Comparison of ENCODE assay signal across 22 cellular contexts in the genomic region with DNA sequence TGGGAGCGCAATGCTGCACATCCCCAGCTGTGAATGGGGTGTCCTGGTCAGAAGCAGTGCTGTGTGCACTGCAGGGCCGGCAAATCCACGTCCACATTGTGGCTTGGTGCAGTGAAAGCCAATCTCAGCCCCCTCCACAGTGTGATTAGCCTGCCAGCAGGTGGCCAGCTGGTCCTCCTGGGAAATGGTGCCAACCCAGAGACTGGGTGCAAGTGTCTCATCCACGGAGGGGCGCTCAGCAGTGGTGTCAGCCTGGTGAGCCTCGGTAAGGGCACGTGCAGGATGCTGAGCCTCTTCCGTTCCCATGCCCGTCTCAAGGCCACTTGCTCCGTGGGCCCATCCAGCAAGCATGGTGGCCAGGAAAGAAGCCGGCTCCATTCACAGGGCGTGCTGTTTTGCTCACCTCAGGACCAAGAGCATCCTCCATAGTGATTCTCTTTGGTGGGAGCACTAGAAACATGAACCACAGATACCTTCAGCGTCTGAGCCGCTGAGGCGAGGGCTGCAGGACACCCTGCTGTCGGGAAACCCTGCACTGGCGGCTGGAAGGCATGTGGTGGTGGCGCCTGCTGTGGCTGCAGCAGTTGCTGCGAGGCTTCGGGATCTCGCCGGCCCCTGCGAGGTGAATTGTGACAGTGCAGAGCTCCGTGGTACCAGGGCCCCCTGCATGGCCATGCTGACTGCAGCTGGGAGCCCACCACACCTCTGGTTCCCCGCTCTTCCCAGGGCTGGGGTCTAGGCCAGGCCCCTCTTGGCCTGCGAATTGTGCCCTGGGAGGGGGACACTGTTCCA. TPM values are rescaled to one million over a fixed set of nuclear protein-coding genes. Genes with fewer than 3 reads are reported as not detected.
DNase-seq lines count a peak whose midpoint lies in the region; ATAC-seq, FAIRE-seq and TF ChIP-seq lines count a peak whose summit lies in the region.
"Had no signal": no experiment of that assay in that cellular context is flagged by ENCODE, and none has a peak within 500 bp of the region (broad histone marks: within the 10 kb centered on the region; RNA-seq: fewer than 3 reads in every experiment).

No MANE protein-coding gene starts in this region.

- POLR2A ChIA-PET in IMR-90 (lab: Charles Lee; ENCODE audit: unreplicated experiment), result no interaction called here
- POLR2A ChIA-PET in H1 (lab: Charles Lee; ENCODE audit: partially characterized antibody), result no interaction called here

- H3K9ac ChIP-seq in IMR-90 (ENCODE audit: low read depth, low read length) (no peak overlapping the region), H1 (replicated peaks in 1 of 4; ENCODE audit: extremely low read depth in 1 of 4, low read depth in 3 of 4, low read length in 3 of 4) (no peak overlapping the region)

- H2AFZ ChIP-seq in IMR-90 (replicated peaks; ENCODE audit: low read length, poor library complexity), result peak overlapping the region; percentile 61
- H2AFZ ChIP-seq in H1 (ENCODE audit: low read length), result 0 out of 2 replicates have a peak overlapping the region, but pooled peaks have one; percentile 51
- no peak overlapping the region for H2AFZ ChIP-seq in osteoblast (ENCODE audit: low read length)
- H2AFZ ChIP-seq: GM23338 had no signal

- TF ChIP-seq EP300 in H1 (IDR thresholded peaks at IDR 0.05; ENCODE audit: borderline replicate concordance in 1 of 2, low read depth in 2 of 2, low read length in 2 of 2), result no peak

- H3K14ac ChIP-seq in IMR-90 (replicated peaks; ENCODE audit: low read depth, low read length) (no peak overlapping the region), H1 (ENCODE audit: insufficient read length) (no peak overlapping the region)

- H3K9me1 ChIP-seq in IMR-90 (ENCODE audit: insufficient read depth, low read length), result peaks cover 2% of the 10 kb centered on the region; the same call in 1 of the 2 replicates

- H4K91ac ChIP-seq in IMR-90 (ENCODE audit: insufficient read depth, low read depth, low read length), result no peak overlapping the region
- no peak overlapping the region for H4K91ac ChIP-seq in H1 (replicated peaks; ENCODE audit: insufficient read length, low read length)

- no peak overlapping the region for H4K8ac ChIP-seq in IMR-90 (ENCODE audit: low read depth in 2 of 2, low read length in 2 of 2)
- peak overlapping the region; percentile 77; the same call in 1 of the 2 replicates for H4K8ac ChIP-seq in H1 (ENCODE audit: extremely low read depth, insufficient read depth, low read length)

- H3K79me1 ChIP-seq in IMR-90 (ENCODE audit: low read depth in 1 of 2, low read length in 2 of 2) (peaks cover 13 to 21% of the 10 kb centered on the region in 2 experiments; a peak in 3 of 4 replicates), H1 (ENCODE audit: low read depth, low read length) (peaks cover 2% of the 10 kb centered on the region; the same call in 1 of the 2 replicates)

- no peak overlapping the region for H2BK5ac ChIP-seq in IMR-90 (ENCODE audit: low read depth, low read length, poor library complexity, severe bottlenecking)
- no peak overlapping the region for H2BK5ac ChIP-seq in H1 (ENCODE audit: low read depth, low read length)

- no peak overlapping the region for H3K4me2 ChIP-seq in IMR-90 (ENCODE audit: low read depth, low read length)
- H3K4me2 ChIP-seq in H1 (ENCODE audit: insufficient read depth in 1 of 2, low read depth in 2 of 2, low read length in 2 of 2), result no peak overlapping the region
- no peak overlapping the region for H3K4me2 ChIP-seq in osteoblast (ENCODE audit: insufficient read depth, low read length)
- H3K4me2 ChIP-seq: GM23338 had no signal

- CTCF ChIA-PET in IMR-90 (lab: Yijun Ruan, JAX) (no interaction called here), H1 (lab: Charles Lee; ENCODE audit: partially characterized antibody) (interaction anchor here (0.6 to 1.3 kb wide), 2 partner anchors 10 to 12 kb away, joined by 3 to 4 read pairs; no protein-coding TSS in a partner anchor)

- H3K27ac ChIP-seq in IMR-90 (ENCODE audit: insufficient read depth, low read length) (no peak overlapping the region), H1 (ENCODE audit: low read depth, low read length) (no peak overlapping the region), osteoblast (ENCODE audit: low read depth, low read length) (no peak overlapping the region)
- H3K27ac ChIP-seq: C4-2B, Peyer's patch had no signal

- H2BK120ac ChIP-seq in IMR-90 (ENCODE audit: low read depth, low read length) (no peak overlapping the region), H1 (replicated peaks; ENCODE audit: low read depth, low read length) (no peak overlapping the region)

- H3K9me3 ChIP-seq in IMR-90 (ENCODE audit: control insufficient read depth, insufficient read depth, low read length) (peaks cover 9% of the 10 kb centered on the region), H1 (ENCODE audit: insufficient read depth in 2 of 2, low read depth in 1 of 2, low read length in 1 of 2) (no peaks in the 10 kb centered on the region), osteoblast (ENCODE audit: low read depth, low read length) (no peaks in the 10 kb centered on the region)
- H3K9me3 ChIP-seq: Peyer's patch had no signal

- no peaks in the 10 kb centered on the region for H3K27me3 ChIP-seq in IMR-90 (ENCODE audit: control insufficient read depth, insufficient read depth, low read length)
- peaks cover 0 to 3% (median 0%) of the 10 kb centered on the region in 4 experiments; a peak in 1 of 7 replicates for H3K27me3 ChIP-seq in H1 (replicated peaks in 1 of 4; ENCODE audit: control insufficient read depth in 3 of 4, extremely low read depth in 1 of 4, insufficient read depth in 3 of 4, low read length in 3 of 4)
- no peaks in the 10 kb centered on the region for H3K27me3 ChIP-seq in osteoblast (ENCODE audit: insufficient read depth, low read length)
- H3K27me3 ChIP-seq: Peyer's patch had no signal

- no peak overlapping the region for H2AK9ac ChIP-seq in IMR-90 (replicated peaks; ENCODE audit: low read depth, low read length, poor library complexity)

- no peak overlapping the region for H2BK12ac ChIP-seq in H1 (ENCODE audit: low read depth, low read length)

- 85% methylated on average over 15 of the region's 26 CpGs; no CpG with 5 or more reads in 1 of the 2 experiments for WGBS in IMR-90 (ENCODE audit: extremely low coverage in 2 of 2, insufficient read length in 1 of 2), 2 experiments
- 88% methylated on average over 26 of the region's 26 CpGs; no CpG with 5 or more reads in 1 of the 2 experiments for WGBS in H1 (ENCODE audit: extremely low coverage in 1 of 2, insufficient coverage in 1 of 2, insufficient read length in 1 of 2, insufficient replicate concordance in 2 of 2, low coverage in 1 of 2, low lambda C conversion rate in 2 of 2, missing lambda C conversion rate in 1 of 2), 2 experiments

- H3K56ac ChIP-seq in IMR-90 (ENCODE audit: extremely low read depth, insufficient read depth, low read length) (no peak overlapping the region), H1 (replicated peaks; ENCODE audit: insufficient read length, low read depth, low read length) (no peak overlapping the region)

- H3K79me2 ChIP-seq in H1 (ENCODE audit: control insufficient read depth in 1 of 2, insufficient read depth in 2 of 2, low read length in 2 of 2), result 0 out of 4 replicates have a peak, but pooled peaks cover 0 to 5% of the 10 kb centered on the region in 2 experiments
- peaks cover 17% of the 10 kb centered on the region for H3K79me2 ChIP-seq in osteoblast (ENCODE audit: insufficient read depth, low read length)

- H2BK20ac ChIP-seq in IMR-90 (ENCODE audit: low read depth, low read length), result no peak overlapping the region
- no peak overlapping the region; the same call in 1 of the 2 replicates for H2BK20ac ChIP-seq in H1 (ENCODE audit: low read length)

- H3K18ac ChIP-seq in IMR-90 (ENCODE audit: low read depth, low read length) (no peak overlapping the region), H1 (ENCODE audit: extremely low read depth, low read length) (no peak overlapping the region)

- ATAC-seq in IMR-90 (ENCODE audit: low read depth), result no peak
- ATAC-seq: GM23338, T-cell had no signal

- TF ChIP-seq RAD21 in IMR-90 (IDR thresholded peaks at IDR 0.05; ENCODE audit: low read length) (no peak), H1 (IDR thresholded peaks at IDR 0.05 in 1 of 2, conservative IDR thresholded peaks at IDR 0.05 in 1 of 2; ENCODE audit: low read depth in 2 of 2, low read length in 2 of 2) (no peak)

- no peak for FAIRE-seq in H1 (lab: Jason Lieb, UNC)
- FAIRE-seq: GM12892 had no signal

- H3K23ac ChIP-seq in IMR-90 (ENCODE audit: low read depth, low read length) (no peak overlapping the region), H1 (ENCODE audit: insufficient read length) (no peak overlapping the region)

- no peak for TF ChIP-seq CTCF in IMR-90 (conservative IDR thresholded peaks at IDR 0.05; ENCODE audit: low read depth, low read length)
- TF ChIP-seq CTCF in H1 (IDR thresholded peaks at IDR 0.05; ENCODE audit: control extremely low read depth in 1 of 3, insufficient read depth in 1 of 3, low read depth in 1 of 3, low read length in 3 of 3), result no peak
- TF ChIP-seq CTCF in osteoblast (IDR thresholded peaks at IDR 0.05; ENCODE audit: extremely low read depth, low read depth, low read length), result no peak

- no peak overlapping the region for H3K4me3 ChIP-seq in IMR-90 (ENCODE audit: insufficient read depth, low read depth, low read length)
- H3K4me3 ChIP-seq in H1 (ENCODE audit: extremely low read depth in 1 of 4, insufficient read depth in 2 of 4, low read depth in 3 of 4, low read length in 4 of 4), result no peak overlapping the region
- H3K4me3 ChIP-seq in osteoblast (ENCODE audit: insufficient read depth, low read length), result no peak overlapping the region
- H3K4me3 ChIP-seq: GM23338, Peyer's patch had no signal

- H3K23me2 ChIP-seq in H1 (ENCODE audit: low read depth, low read length), result peaks cover 8% of the 10 kb centered on the region

- no TSS peak for BruUV-seq in IMR-90 (replicated peaks; lab: Mats Ljungman, UMichigan)

- no peaks in the 10 kb centered on the region for H4K20me1 ChIP-seq in IMR-90 (ENCODE audit: insufficient read depth, low read length)
- H4K20me1 ChIP-seq in H1 (replicated peaks in 1 of 2; ENCODE audit: control insufficient read depth in 1 of 2, insufficient read depth in 2 of 2, low read length in 2 of 2), result no peaks in the 10 kb centered on the region
- H4K20me1 ChIP-seq in osteoblast (ENCODE audit: insufficient read depth, low read length), result no peaks in the 10 kb centered on the region

- H4K5ac ChIP-seq in IMR-90 (ENCODE audit: low read depth, low read length) (no peak overlapping the region), H1 (ENCODE audit: insufficient read length, low read depth, low read length) (no peak overlapping the region)

- H2AK5ac ChIP-seq in IMR-90 (ENCODE audit: low read depth, low read length) (no peak overlapping the region), H1 (ENCODE audit: low read depth, low read length) (no peak overlapping the region; the same call in 1 of the 2 replicates)

- DNase-seq in NCI-H82 (lab: John Stamatoyannopoulos, UW) (peak; percentile 19), NCI-H82 treated with DMSO at 0.1 percent for 48 hours (lab: John Stamatoyannopoulos, UW; ENCODE audit: unreplicated experiment) (no peak), IMR-90 (no peak), H1 (ENCODE audit: low read depth in 1 of 2, low spot score in 2 of 2) (no peak), DMS 273 treated with DMSO at 0.1 percent for 48 hours (lab: John Stamatoyannopoulos, UW) (no peak), cerebellar nuclear complex (lab: John Stamatoyannopoulos, UW) (no peak), T-helper 9 cell (no peak), osteoblast (ENCODE audit: insufficient read length, low spot score, missing footprints) (no peak)
- DNase-seq: DMS79 treated with DMSO at 0.1 percent for 48 hours, KBM-7, MM.1S, NCI-H1048, NCI-H1417 treated with DMSO at 0.1 percent for 48 hours, NCI-H187 treated with DMSO at 0.1 percent for 48 hours, NCI-H2227 treated with DMSO at 0.1 percent for 48 hours, NCI-H510A, NCI-H748 treated with DMSO at 0.1 percent for 48 hours, Peyer's patch, T-cell had no signal

- intact Hi-C loops in IMR-90 (cut with micrococcal nuclease), result loop anchor here (5.0 kb wide), 1 partner anchor 123 kb away; no protein-coding TSS in a partner anchor

- dilution Hi-C loops in IMR-90 (cut with HindIII; ENCODE audit: low sequenced_read_pairs, unreplicated experiment), result no loop called here

- TF ChIP-seq POLR2A in IMR-90 (IDR thresholded peaks at IDR 0.05; ENCODE audit: low read depth, low read length) (no peak), H1 (IDR thresholded peaks at IDR 0.05; ENCODE audit: control extremely low read depth in 1 of 2, low read depth in 2 of 2, low read length in 2 of 2) (no peak)

- in situ Hi-C loops in IMR-90 (cut with MboI; ENCODE audit: low sequenced_read_pairs), result no loop called here

- no peaks in the 10 kb centered on the region for H3K36me3 ChIP-seq in IMR-90 (ENCODE audit: control insufficient read depth, insufficient read depth, low read length)
- no peaks in the 10 kb centered on the region for H3K36me3 ChIP-seq in H1 (ENCODE audit: control insufficient read depth in 2 of 4, insufficient read depth in 4 of 4, low read length in 3 of 4)
- H3K36me3 ChIP-seq in osteoblast (ENCODE audit: insufficient read depth, low read length), result no peaks in the 10 kb centered on the region
- H3K36me3 ChIP-seq: Peyer's patch had no signal

- H2BK15ac ChIP-seq in IMR-90 (ENCODE audit: low read depth, low read length) (no peak overlapping the region), H1 (ENCODE audit: low read length) (no peak overlapping the region)

- H3K4ac ChIP-seq in IMR-90 (ENCODE audit: low read depth, low read length), result no peak overlapping the region
- H3K4ac ChIP-seq in H1 (replicated peaks; ENCODE audit: insufficient read length, low read depth, low read length), result no peak overlapping the region

- H3K4me1 ChIP-seq in IMR-90 (ENCODE audit: control insufficient read depth, insufficient read depth, low read length) (peaks cover 3% of the 10 kb centered on the region; the same call in 1 of the 2 replicates), H1 (replicated peaks in 1 of 4; ENCODE audit: control insufficient read depth in 3 of 4, insufficient read depth in 4 of 4, low read length in 3 of 4) (peaks cover 0 to 6% (median 3%) of the 10 kb centered on the region in 4 experiments; a peak in 3 of 7 replicates), osteoblast (ENCODE audit: insufficient read depth, low read length) (peaks cover 6% of the 10 kb centered on the region)

RNA-seq across cellular contexts. Expression of a gene that starts 2.0 kb away (rescaled TPM):
- total RNA-seq in IMR-90 (2012; rRNA removed) (32.5 and 37.6 TPM in 2 replicates), osteoblast (162 and 171 TPM in 2 replicates)
- polyA plus RNA-seq in IMR-90 (2012; rRNA removed) (25.5 and 26.5 TPM in 2 replicates), H1 (2011; rRNA removed) (16.3 and 17.3 TPM in 2 replicates)
- 17.3 and 24.6 TPM in 2 replicates for polyA plus RNA-seq in IMR-90 (2012; cell fraction: cytosol; rRNA removed)
- polyA plus RNA-seq in IMR-90 (2012; cell fraction: nucleus; rRNA removed; ENCODE audit: low replicate concordance), result 9.0 and 16.0 TPM in 2 replicates
- total RNA-seq in H1 (2021; fragmentation: NEBNext Ultra II Directional; extraction: Animal tissue kit (Norgen Biotek cat#: 25700)), result 25.0 and 25.4 TPM in 2 replicates
- polyA plus RNA-seq in H1 (2011; cell fraction: cytosol; rRNA removed), result 28.1 TPM
- 18.4 TPM for polyA plus RNA-seq in H1 (2011; cell fraction: nucleus; rRNA removed)
- 23.3 to 29.6 TPM (median 27.3 TPM) in 4 replicates for polyA plus RNA-seq in H1 (2012, experiment 1 of 2)
- polyA plus RNA-seq in H1 (2012, experiment 2 of 2), result 8.5 TPM
- 26.2 TPM for polyA plus RNA-seq in H1 (2013, experiment 1 of 2)
- 27.2 TPM for polyA plus RNA-seq in H1 (2013, experiment 2 of 2)
- 26.2 and 27.1 TPM in 2 replicates for polyA minus RNA-seq in H1 (2011; rRNA and poly(A)+ RNA removed)
- polyA minus RNA-seq in H1 (2011; cell fraction: cytosol; rRNA and poly(A)+ RNA removed), result 21.1 TPM
- polyA minus RNA-seq in H1 (2011; cell fraction: nucleus; rRNA and poly(A)+ RNA removed), result 60.0 TPM

RNA-seq across cellular contexts. Expression of a gene that starts 57.0 kb away (rescaled TPM):
- total RNA-seq in IMR-90 (2012; rRNA removed), result 13.3 and 22.8 TPM in 2 replicates
- 13.7 and 15.7 TPM in 2 replicates for polyA plus RNA-seq in IMR-90 (2012; rRNA removed)
- 5.1 and 6.2 TPM in 2 replicates for polyA plus RNA-seq in IMR-90 (2012; cell fraction: cytosol; rRNA removed)
- 4.6 and 8.7 TPM in 2 replicates for polyA plus RNA-seq in IMR-90 (2012; cell fraction: nucleus; rRNA removed; ENCODE audit: low replicate concordance)
- 20.5 and 22.0 TPM in 2 replicates for total RNA-seq in H1 (2021; fragmentation: NEBNext Ultra II Directional; extraction: Animal tissue kit (Norgen Biotek cat#: 25700))
- polyA plus RNA-seq in H1 (2011; rRNA removed), result 6.9 and 10.4 TPM in 2 replicates
- 14.1 TPM for polyA plus RNA-seq in H1 (2011; cell fraction: cytosol; rRNA removed)
- 7.5 TPM for polyA plus RNA-seq in H1 (2011; cell fraction: nucleus; rRNA removed)
- 11.9 to 20.8 TPM (median 14.0 TPM) in 4 replicates for polyA plus RNA-seq in H1 (2012, experiment 1 of 2)
- 2.5 TPM for polyA plus RNA-seq in H1 (2012, experiment 2 of 2)
- polyA plus RNA-seq in H1 (2013, experiment 1 of 2), result 16.2 TPM
- polyA plus RNA-seq in H1 (2013, experiment 2 of 2), result 16.4 TPM
- 6.2 and 7.3 TPM in 2 replicates for polyA minus RNA-seq in H1 (2011; rRNA and poly(A)+ RNA removed)
- polyA minus RNA-seq in H1 (2011; cell fraction: cytosol; rRNA and poly(A)+ RNA removed), result 6.2 TPM
- polyA minus RNA-seq in H1 (2011; cell fraction: nucleus; rRNA and poly(A)+ RNA removed), result 9.0 TPM
- total RNA-seq in osteoblast, result 18.3 and 19.5 TPM in 2 replicates

RNA-seq across cellular contexts. Expression of a gene that starts 57.2 kb away (rescaled TPM):
- total RNA-seq in IMR-90 (2012; rRNA removed) (25.5 and 32.8 TPM in 2 replicates), osteoblast (21.2 and 25.7 TPM in 2 replicates)
- polyA plus RNA-seq in IMR-90 (2012; rRNA removed) (14.6 and 15.4 TPM in 2 replicates), H1 (2011; rRNA removed) (3.5 and 5.3 TPM in 2 replicates)
- 5.6 and 7.6 TPM in 2 replicates for polyA plus RNA-seq in IMR-90 (2012; cell fraction: cytosol; rRNA removed)
- 8.0 and 21.3 TPM in 2 replicates for polyA plus RNA-seq in IMR-90 (2012; cell fraction: nucleus; rRNA removed; ENCODE audit: low replicate concordance)
- total RNA-seq in H1 (2021; fragmentation: NEBNext Ultra II Directional; extraction: Animal tissue kit (Norgen Biotek cat#: 25700)), result 21.3 TPM in 2 replicates
- polyA plus RNA-seq in H1 (2011; cell fraction: cytosol; rRNA removed), result 6.3 TPM
- polyA plus RNA-seq in H1 (2011; cell fraction: nucleus; rRNA removed), result 5.5 TPM
- 7.6 to 12.5 TPM (median 10.6 TPM) in 4 replicates for polyA plus RNA-seq in H1 (2012, experiment 1 of 2)
- 0.63 TPM for polyA plus RNA-seq in H1 (2012, experiment 2 of 2)
- 9.6 TPM for polyA plus RNA-seq in H1 (2013, experiment 1 of 2)
- polyA plus RNA-seq in H1 (2013, experiment 2 of 2), result 11.0 TPM
- 22.7 and 26.2 TPM in 2 replicates for polyA minus RNA-seq in H1 (2011; rRNA and poly(A)+ RNA removed)
- polyA minus RNA-seq in H1 (2011; cell fraction: cytosol; rRNA and poly(A)+ RNA removed), result 11.8 TPM
- polyA minus RNA-seq in H1 (2011; cell fraction: nucleus; rRNA and poly(A)+ RNA removed), result 16.9 TPM
